Comparison of ENCODE assay signal across 23 cellular contexts in genomic region chr3:23272820-23273219, GRCh38.
"Had no signal": no experiment of that assay in that cellular context is flagged by ENCODE, and none has a peak within 500 bp of the region (broad histone marks: within the 10 kb centered on the region; RNA-seq: fewer than 3 reads in every experiment).

No MANE protein-coding gene starts in this region.

- H3K27ac ChIP-seq: colonic mucosa, esophagus squamous epithelium, foreskin keratinocyte, hepatocyte, psoas muscle, right lobe of liver, stomach, transverse colon had no signal

- H3K9me3 ChIP-seq: colonic mucosa, esophagus squamous epithelium, psoas muscle, right lobe of liver, thoracic aorta, transverse colon had no signal

- DNase-seq: colonic mucosa; dermis blood vessel endothelial cell; esophagus squamous epithelium; foreskin keratinocyte; head of caudate nucleus; kidney; left colon; left ventricle myocardium superior; mesendoderm; naive thymus-derived CD4-positive, alpha-beta T cell; nephron progenitor cell; psoas muscle; retina; right lobe of liver; small intestine; stimulated activated CD4-positive, alpha-beta T cell treated with anti-CD3 and anti-CD28 coated beads, Interleukin-12 subunit alpha, Interleukin-12 subunit beta, amount 100 ng/mL, for 4 hours; stimulated activated naive CD4-positive, alpha-beta T cell; stomach; substantia nigra; transverse colon had no signal

- H3K4me2 ChIP-seq: hepatocyte had no signal

- H3K36me3 ChIP-seq: colonic mucosa, esophagus squamous epithelium, right lobe of liver, thoracic aorta, transverse colon had no signal

- H2AFZ ChIP-seq: hepatocyte had no signal

- H3K4me1 ChIP-seq: colonic mucosa, esophagus squamous epithelium, foreskin keratinocyte had no signal

- H3K4me3 ChIP-seq: colonic mucosa, esophagus squamous epithelium, hepatocyte, lung, psoas muscle, right lobe of liver, stomach, thoracic aorta, transverse colon had no signal

- H3K27me3 ChIP-seq: colonic mucosa, esophagus squamous epithelium, foreskin keratinocyte, hepatocyte, right lobe of liver, stomach, transverse colon had no signal

- ATAC-seq: foreskin keratinocyte; left colon; left ventricle myocardium superior; naive thymus-derived CD4-positive, alpha-beta T cell had no signal
